16 cellular contexts compared by ENCODE assay signal in genomic region chr15:25864966-25865365, GRCh38. TPM values are rescaled to one million over a fixed set of nuclear protein-coding genes. Genes with fewer than 3 reads are reported as not detected.
DNase-seq lines count a peak whose midpoint lies in the region; ATAC-seq and TF ChIP-seq lines count a peak whose summit lies in the region.
"Had no signal": no experiment of that assay in that cellular context is flagged by ENCODE, and none has a peak within 500 bp of the region (broad histone marks: within the 10 kb centered on the region; RNA-seq: fewer than 3 reads in every experiment).

No MANE protein-coding gene starts in this region.

- no peak for DNase-seq in T-helper 1 cell
- no peak for DNase-seq in CD8-positive, alpha-beta T cell
- DNase-seq in activated T-helper 2 cell treated with anti-CD3 and anti-CD28 coated beads, Interferon-gamma antibody, Interleukin-2, Interleukin-4, amounts not matched to agents 10 μg/mL and 5 μg/mL and 100 μg/mL, durations not matched to agents 14 hours and 24 hours and 36 hours (ENCODE audit: low spot score) = no peak
- no peak for DNase-seq in naive thymus-derived CD8-positive, alpha-beta T cell
- no peak for DNase-seq in C1 segment of cervical spinal cord (lab: John Stamatoyannopoulos, UW)
- DNase-seq in omental fat pad (ENCODE audit: low spot score) = no peak
- DNase-seq in GM19240 (ENCODE audit: insufficient read length, low spot score) = no peak
- DNase-seq: activated CD4-positive, alpha-beta T cell treated with anti-CD3 and anti-CD28 coated beads, Interleukin-2, amount 50 U/mL, for 4 hours; activated effector memory CD4-positive, alpha-beta T cell treated with anti-CD3 and anti-CD28 coated beads, Interleukin-2, amount 50 U/mL, for 16 hours; body of pancreas; DMS79 treated with DMSO at 0.1 percent for 48 hours; NCI-H1092 treated with DMSO at 0.1 percent for 48 hours; NCI-H69; psoas muscle had no signal

- H3K4me1 Mint-ChIP-seq in T-helper 1 cell treated with Interleukin-12 subunit alpha and Interleukin-12 subunit beta and Interleukin-4 antibody, amounts not matched to agents 30 μg/mL and 1 μg/mL, for 36 hours (ENCODE audit: low read depth) = peaks cover 24% of the 10 kb centered on the region
- H3K4me1 Mint-ChIP-seq in CD8-positive, alpha-beta T cell (ENCODE audit: low read depth) = peaks cover 29% of the 10 kb centered on the region
- peaks cover 26% of the 10 kb centered on the region for H3K4me1 Mint-ChIP-seq in activated T-helper 2 cell treated with anti-CD3 and anti-CD28 coated beads, Interferon-gamma antibody, Interleukin-2, Interleukin-4, amounts not matched to agents 10 μg/mL and 5 μg/mL and 100 μg/mL, durations not matched to agents 14 hours and 24 hours and 36 hours (ENCODE audit: low read depth)
- peaks cover 27 to 41% (median 35%) of the 10 kb centered on the region in 4 donors for H3K4me1 Mint-ChIP-seq in naive thymus-derived CD8-positive, alpha-beta T cell

- H3K9me3 Mint-ChIP-seq in T-helper 1 cell treated with Interleukin-12 subunit alpha and Interleukin-12 subunit beta and Interleukin-4 antibody, amounts not matched to agents 30 μg/mL and 1 μg/mL, for 36 hours = no peaks in the 10 kb centered on the region
- no peaks in the 10 kb centered on the region for H3K9me3 Mint-ChIP-seq in CD8-positive, alpha-beta T cell
- H3K9me3 Mint-ChIP-seq in activated T-helper 2 cell treated with anti-CD3 and anti-CD28 coated beads, Interferon-gamma antibody, Interleukin-2, Interleukin-4, amounts not matched to agents 10 μg/mL and 5 μg/mL and 100 μg/mL, durations not matched to agents 14 hours and 24 hours and 36 hours = no peaks in the 10 kb centered on the region
- H3K9me3 Mint-ChIP-seq in naive thymus-derived CD8-positive, alpha-beta T cell = peaks cover 0 to 1% (median 0%) of the 10 kb centered on the region in 9 donors

- peaks cover 16% of the 10 kb centered on the region for H3K36me3 Mint-ChIP-seq in T-helper 1 cell treated with Interleukin-12 subunit alpha and Interleukin-12 subunit beta and Interleukin-4 antibody, amounts not matched to agents 30 μg/mL and 1 μg/mL, for 36 hours (ENCODE audit: low read depth)
- H3K36me3 Mint-ChIP-seq in CD8-positive, alpha-beta T cell = peaks cover 12% of the 10 kb centered on the region
- peaks cover 19% of the 10 kb centered on the region for H3K36me3 Mint-ChIP-seq in activated T-helper 2 cell treated with anti-CD3 and anti-CD28 coated beads, Interferon-gamma antibody, Interleukin-2, Interleukin-4, amounts not matched to agents 10 μg/mL and 5 μg/mL and 100 μg/mL, durations not matched to agents 14 hours and 24 hours and 36 hours (ENCODE audit: low read depth)
- H3K36me3 Mint-ChIP-seq in naive thymus-derived CD8-positive, alpha-beta T cell = no peaks in the 10 kb centered on the region

- POLR2A ChIA-PET in CD8-positive, alpha-beta T cell (lab: Charles Lee) = no interaction called here
- POLR2A ChIA-PET in naive thymus-derived CD8-positive, alpha-beta T cell (lab: Charles Lee) = interaction anchor here (8.5 kb wide), 1 partner anchor 15 kb away, joined by 201 read pairs; no protein-coding TSS in a partner anchor

- H3K9me3 ChIP-seq in CD8-positive, alpha-beta T cell (ENCODE audit: low read length) = no peaks in the 10 kb centered on the region
- H3K9me3 ChIP-seq: body of pancreas, psoas muscle had no signal

- intact Hi-C loops in CD8-positive, alpha-beta T cell (cut with DNase I, micrococcal nuclease) = loop anchor here (5.0 kb wide), 5 partner anchors 42 to 428 kb away; partner anchors contain the start of gene UBE3A (in 1 of the 2)
- intact Hi-C loops in activated T-helper 2 cell treated with anti-CD3 and anti-CD28 coated beads, Interferon-gamma antibody, Interleukin-2, Interleukin-4, amounts not matched to agents 10 μg/mL and 5 μg/mL and 100 μg/mL, durations not matched to agents 14 hours and 24 hours and 36 hours (cut with micrococcal nuclease) = loop anchor here (5.0 to 10.0 kb wide), 3 partner anchors 67 to 428 kb away; partner anchors contain the start of gene UBE3A

- H3K27ac ChIP-seq in CD8-positive, alpha-beta T cell (ENCODE audit: low read depth, low read length) = no peak overlapping the region
- H3K27ac ChIP-seq: 22Rv1, body of pancreas, psoas muscle had no signal

- H3K4me1 ChIP-seq in CD8-positive, alpha-beta T cell (ENCODE audit: insufficient read depth, low read length) = peaks cover 14% of the 10 kb centered on the region

- H3K27me3 Mint-ChIP-seq in T-helper 1 cell treated with Interleukin-12 subunit alpha and Interleukin-12 subunit beta and Interleukin-4 antibody, amounts not matched to agents 30 μg/mL and 1 μg/mL, for 36 hours (ENCODE audit: low read depth) = peaks cover 11% of the 10 kb centered on the region
- H3K27me3 Mint-ChIP-seq in CD8-positive, alpha-beta T cell (ENCODE audit: low read depth) = no peaks in the 10 kb centered on the region
- peaks cover 11% of the 10 kb centered on the region for H3K27me3 Mint-ChIP-seq in activated T-helper 2 cell treated with anti-CD3 and anti-CD28 coated beads, Interferon-gamma antibody, Interleukin-2, Interleukin-4, amounts not matched to agents 10 μg/mL and 5 μg/mL and 100 μg/mL, durations not matched to agents 14 hours and 24 hours and 36 hours (ENCODE audit: low read depth)
- peaks cover 0 to 6% (median 0%) of the 10 kb centered on the region in 5 donors for H3K27me3 Mint-ChIP-seq in naive thymus-derived CD8-positive, alpha-beta T cell

- H3K36me3 ChIP-seq in CD8-positive, alpha-beta T cell (ENCODE audit: insufficient read depth, low read length) = no peaks in the 10 kb centered on the region

- no peak for ATAC-seq in CD8-positive, alpha-beta T cell
- ATAC-seq in naive thymus-derived CD8-positive, alpha-beta T cell = no peak
- no peak for ATAC-seq in omental fat pad (ENCODE audit: low FRiP score)
- ATAC-seq: body of pancreas, psoas muscle had no signal

- no peak overlapping the region for H3K4me3 ChIP-seq in CD8-positive, alpha-beta T cell (ENCODE audit: low read depth, low read length)
- H3K4me3 ChIP-seq: body of pancreas, psoas muscle had no signal

- no peaks in the 10 kb centered on the region for H3K27me3 ChIP-seq in CD8-positive, alpha-beta T cell (ENCODE audit: insufficient read depth, low read length)
- H3K27me3 ChIP-seq: body of pancreas had no signal

- CTCF ChIA-PET in CD8-positive, alpha-beta T cell (lab: Charles Lee) = interaction anchor here (1.6 kb wide), 1 partner anchor 155 kb away, joined by 3 read pairs; no protein-coding TSS in a partner anchor

- no peak for TF ChIP-seq CTCF in CD8-positive, alpha-beta T cell (IDR thresholded peaks at IDR 0.05)
- TF ChIP-seq CTCF in omental fat pad (IDR thresholded peaks at IDR 0.05) = no peak

- peak overlapping the region; percentile 46 for H3K27ac Mint-ChIP-seq in T-helper 1 cell treated with Interleukin-12 subunit alpha and Interleukin-12 subunit beta and Interleukin-4 antibody, amounts not matched to agents 30 μg/mL and 1 μg/mL, for 36 hours
- H3K27ac Mint-ChIP-seq in CD8-positive, alpha-beta T cell = no peak overlapping the region
- H3K27ac Mint-ChIP-seq in activated T-helper 2 cell treated with anti-CD3 and anti-CD28 coated beads, Interferon-gamma antibody, Interleukin-2, Interleukin-4, amounts not matched to agents 10 μg/mL and 5 μg/mL and 100 μg/mL, durations not matched to agents 14 hours and 24 hours and 36 hours = no peak overlapping the region
- H3K27ac Mint-ChIP-seq in naive thymus-derived CD8-positive, alpha-beta T cell = peak overlapping the region in 7 of 10 donors; percentile 6 to 78 (median 43)

- peak overlapping the region; percentile 50 for H3K4me3 Mint-ChIP-seq in T-helper 1 cell treated with Interleukin-12 subunit alpha and Interleukin-12 subunit beta and Interleukin-4 antibody, amounts not matched to agents 30 μg/mL and 1 μg/mL, for 36 hours
- peak overlapping the region; percentile 60 for H3K4me3 Mint-ChIP-seq in CD8-positive, alpha-beta T cell
- peak overlapping the region; percentile 60 for H3K4me3 Mint-ChIP-seq in activated T-helper 2 cell treated with anti-CD3 and anti-CD28 coated beads, Interferon-gamma antibody, Interleukin-2, Interleukin-4, amounts not matched to agents 10 μg/mL and 5 μg/mL and 100 μg/mL, durations not matched to agents 14 hours and 24 hours and 36 hours (ENCODE audit: low read depth)
- H3K4me3 Mint-ChIP-seq in naive thymus-derived CD8-positive, alpha-beta T cell = peak overlapping the region in 9 of 10 donors; percentile 45 to 88 (median 69)

RNA-seq across cellular contexts. Expression of gene ATP10A, which starts 1.8 kb away (rescaled TPM):
- total RNA-seq in CD8-positive, alpha-beta T cell = 10 to 100 TPM; 17.6 to 18.5 TPM
- 40.1 and 44.4 TPM in 2 replicates for total RNA-seq in activated T-helper 2 cell treated with anti-CD3 and anti-CD28 coated beads, Interferon-gamma antibody, Interleukin-2, Interleukin-4, amounts not matched to agents 10 μg/mL and 5 μg/mL and 100 μg/mL, durations not matched to agents 14 hours and 24 hours and 36 hours
- total RNA-seq in naive thymus-derived CD8-positive, alpha-beta T cell = 10 to 100 TPM; 55.2 to 59.1 TPM
- 10 to 100 TPM in 1 of 3 donors, 1 to 10 TPM in 2; 5.2 to 18.1 (median 5.9) TPM for polyA plus RNA-seq in naive thymus-derived CD8-positive, alpha-beta T cell
- 10 to 100 TPM in 3 of 4 donors, 1 to 10 TPM in 1; 8.4 to 19.3 (median 16.5) TPM for total RNA-seq in omental fat pad

Comparison
In these comparisons a context has a peak if more than half of its experiments do, and no peak if none do; other contexts are left out.
1. H3K27ac Mint-ChIP-seq: peak in T-helper 1 cell treated with Interleukin-12 subunit alpha and Interleukin-12 subunit beta and Interleukin-4 antibody, amounts not matched to agents 30 μg/mL and 1 μg/mL, for 36 hours (single experiment) and naive thymus-derived CD8-positive, alpha-beta T cell (7 of 10); none in CD8-positive, alpha-beta T cell (single experiment) and activated T-helper 2 cell treated with anti-CD3 and anti-CD28 coated beads, Interferon-gamma antibody, Interleukin-2, Interleukin-4, amounts not matched to agents 10 μg/mL and 5 μg/mL and 100 μg/mL, durations not matched to agents 14 hours and 24 hours and 36 hours (single experiment).
2. Peak in every context shown above with its lines, with median percentiles within 50 percentile points of each other: H3K4me3 Mint-ChIP-seq.